Comparison of ENCODE assay signal across 1 cellular context in the genomic region with DNA sequence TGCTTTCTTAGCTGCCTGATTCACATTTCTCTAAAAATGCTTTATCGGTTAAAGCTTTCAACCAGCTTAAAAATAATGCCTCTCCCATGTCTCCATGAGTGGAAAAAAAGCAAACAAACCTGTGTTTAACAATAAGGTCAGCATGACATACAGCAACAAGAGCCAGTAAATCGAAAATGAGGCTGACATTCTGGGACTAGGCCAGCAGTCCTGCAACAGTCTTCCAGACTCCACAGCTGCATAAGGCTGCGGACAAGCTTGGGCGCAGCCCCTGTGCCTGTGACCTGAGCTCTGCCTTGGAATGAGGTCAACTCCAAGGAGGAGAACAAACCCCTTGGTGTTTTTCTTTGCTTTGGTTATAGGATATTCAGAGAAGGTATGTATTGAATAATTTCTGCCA.
TF ChIP-seq lines count a peak whose summit lies in the region.

No MANE protein-coding gene starts in this region.

TF ChIP-seq in GM23338, 12 proteins besides CTCF, POLR2A, EP300 and RAD21 (continued from another document):
- TF ChIP-seq, protein P1, sequence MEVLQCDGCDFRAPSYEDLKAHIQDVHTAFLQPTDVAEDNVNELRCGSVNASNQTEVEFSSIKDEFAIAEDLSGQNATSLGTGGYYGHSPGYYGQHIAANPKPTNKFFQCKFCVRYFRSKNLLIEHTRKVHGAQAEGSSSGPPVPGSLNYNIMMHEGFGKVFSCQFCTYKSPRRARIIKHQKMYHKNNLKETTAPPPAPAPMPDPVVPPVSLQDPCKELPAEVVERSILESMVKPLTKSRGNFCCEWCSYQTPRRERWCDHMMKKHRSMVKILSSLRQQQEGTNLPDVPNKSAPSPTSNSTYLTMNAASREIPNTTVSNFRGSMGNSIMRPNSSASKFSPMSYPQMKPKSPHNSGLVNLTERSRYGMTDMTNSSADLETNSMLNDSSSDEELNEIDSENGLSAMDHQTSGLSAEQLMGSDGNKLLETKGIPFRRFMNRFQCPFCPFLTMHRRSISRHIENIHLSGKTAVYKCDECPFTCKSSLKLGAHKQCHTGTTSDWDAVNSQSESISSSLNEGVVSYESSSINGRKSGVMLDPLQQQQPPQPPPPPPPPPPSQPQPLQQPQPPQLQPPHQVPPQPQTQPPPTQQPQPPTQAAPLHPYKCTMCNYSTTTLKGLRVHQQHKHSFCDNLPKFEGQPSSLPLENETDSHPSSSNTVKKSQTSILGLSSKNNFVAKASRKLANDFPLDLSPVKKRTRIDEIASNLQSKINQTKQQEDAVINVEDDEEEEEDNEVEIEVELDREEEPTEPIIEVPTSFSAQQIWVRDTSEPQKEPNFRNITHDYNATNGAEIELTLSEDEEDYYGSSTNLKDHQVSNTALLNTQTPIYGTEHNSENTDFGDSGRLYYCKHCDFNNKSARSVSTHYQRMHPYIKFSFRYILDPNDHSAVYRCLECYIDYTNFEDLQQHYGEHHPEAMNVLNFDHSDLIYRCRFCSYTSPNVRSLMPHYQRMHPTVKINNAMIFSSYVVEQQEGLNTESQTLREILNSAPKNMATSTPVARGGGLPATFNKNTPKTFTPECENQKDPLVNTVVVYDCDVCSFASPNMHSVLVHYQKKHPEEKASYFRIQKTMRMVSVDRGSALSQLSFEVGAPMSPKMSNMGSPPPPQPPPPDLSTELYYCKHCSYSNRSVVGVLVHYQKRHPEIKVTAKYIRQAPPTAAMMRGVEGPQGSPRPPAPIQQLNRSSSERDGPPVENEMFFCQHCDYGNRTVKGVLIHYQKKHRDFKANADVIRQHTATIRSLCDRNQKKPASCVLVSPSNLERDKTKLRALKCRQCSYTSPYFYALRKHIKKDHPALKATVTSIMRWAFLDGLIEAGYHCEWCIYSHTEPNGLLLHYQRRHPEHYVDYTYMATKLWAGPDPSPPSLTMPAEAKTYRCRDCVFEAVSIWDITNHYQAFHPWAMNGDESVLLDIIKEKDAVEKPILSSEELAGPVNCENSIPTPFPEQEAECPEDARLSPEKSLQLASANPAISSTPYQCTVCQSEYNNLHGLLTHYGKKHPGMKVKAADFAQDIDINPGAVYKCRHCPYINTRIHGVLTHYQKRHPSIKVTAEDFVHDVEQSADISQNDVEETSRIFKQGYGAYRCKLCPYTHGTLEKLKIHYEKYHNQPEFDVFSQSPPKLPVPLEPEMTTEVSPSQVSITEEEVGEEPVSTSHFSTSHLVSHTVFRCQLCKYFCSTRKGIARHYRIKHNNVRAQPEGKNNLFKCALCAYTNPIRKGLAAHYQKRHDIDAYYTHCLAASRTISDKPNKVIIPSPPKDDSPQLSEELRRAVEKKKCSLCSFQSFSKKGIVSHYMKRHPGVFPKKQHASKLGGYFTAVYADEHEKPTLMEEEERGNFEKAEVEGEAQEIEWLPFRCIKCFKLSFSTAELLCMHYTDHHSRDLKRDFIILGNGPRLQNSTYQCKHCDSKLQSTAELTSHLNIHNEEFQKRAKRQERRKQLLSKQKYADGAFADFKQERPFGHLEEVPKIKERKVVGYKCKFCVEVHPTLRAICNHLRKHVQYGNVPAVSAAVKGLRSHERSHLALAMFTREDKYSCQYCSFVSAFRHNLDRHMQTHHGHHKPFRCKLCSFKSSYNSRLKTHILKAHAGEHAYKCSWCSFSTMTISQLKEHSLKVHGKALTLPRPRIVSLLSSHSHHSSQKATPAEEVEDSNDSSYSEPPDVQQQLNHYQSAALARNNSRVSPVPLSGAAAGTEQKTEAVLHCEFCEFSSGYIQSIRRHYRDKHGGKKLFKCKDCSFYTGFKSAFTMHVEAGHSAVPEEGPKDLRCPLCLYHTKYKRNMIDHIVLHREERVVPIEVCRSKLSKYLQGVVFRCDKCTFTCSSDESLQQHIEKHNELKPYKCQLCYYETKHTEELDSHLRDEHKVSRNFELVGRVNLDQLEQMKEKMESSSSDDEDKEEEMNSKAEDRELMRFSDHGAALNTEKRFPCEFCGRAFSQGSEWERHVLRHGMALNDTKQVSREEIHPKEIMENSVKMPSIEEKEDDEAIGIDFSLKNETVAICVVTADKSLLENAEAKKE (CRISPR knock-in tag; IDR thresholded peaks at IDR 0.05): no peak
- TF ChIP-seq POLR2AphosphoS5 (IDR thresholded peaks at IDR 0.05; ENCODE audit: low read depth) (no peak), EZH2phosphoT487 (IDR thresholded peaks at IDR 0.05; ENCODE audit: unreplicated experiment) (no peak)
- TF ChIP-seq, protein P2, sequence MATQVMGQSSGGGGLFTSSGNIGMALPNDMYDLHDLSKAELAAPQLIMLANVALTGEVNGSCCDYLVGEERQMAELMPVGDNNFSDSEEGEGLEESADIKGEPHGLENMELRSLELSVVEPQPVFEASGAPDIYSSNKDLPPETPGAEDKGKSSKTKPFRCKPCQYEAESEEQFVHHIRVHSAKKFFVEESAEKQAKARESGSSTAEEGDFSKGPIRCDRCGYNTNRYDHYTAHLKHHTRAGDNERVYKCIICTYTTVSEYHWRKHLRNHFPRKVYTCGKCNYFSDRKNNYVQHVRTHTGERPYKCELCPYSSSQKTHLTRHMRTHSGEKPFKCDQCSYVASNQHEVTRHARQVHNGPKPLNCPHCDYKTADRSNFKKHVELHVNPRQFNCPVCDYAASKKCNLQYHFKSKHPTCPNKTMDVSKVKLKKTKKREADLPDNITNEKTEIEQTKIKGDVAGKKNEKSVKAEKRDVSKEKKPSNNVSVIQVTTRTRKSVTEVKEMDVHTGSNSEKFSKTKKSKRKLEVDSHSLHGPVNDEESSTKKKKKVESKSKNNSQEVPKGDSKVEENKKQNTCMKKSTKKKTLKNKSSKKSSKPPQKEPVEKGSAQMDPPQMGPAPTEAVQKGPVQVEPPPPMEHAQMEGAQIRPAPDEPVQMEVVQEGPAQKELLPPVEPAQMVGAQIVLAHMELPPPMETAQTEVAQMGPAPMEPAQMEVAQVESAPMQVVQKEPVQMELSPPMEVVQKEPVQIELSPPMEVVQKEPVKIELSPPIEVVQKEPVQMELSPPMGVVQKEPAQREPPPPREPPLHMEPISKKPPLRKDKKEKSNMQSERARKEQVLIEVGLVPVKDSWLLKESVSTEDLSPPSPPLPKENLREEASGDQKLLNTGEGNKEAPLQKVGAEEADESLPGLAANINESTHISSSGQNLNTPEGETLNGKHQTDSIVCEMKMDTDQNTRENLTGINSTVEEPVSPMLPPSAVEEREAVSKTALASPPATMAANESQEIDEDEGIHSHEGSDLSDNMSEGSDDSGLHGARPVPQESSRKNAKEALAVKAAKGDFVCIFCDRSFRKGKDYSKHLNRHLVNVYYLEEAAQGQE (IDR thresholded peaks at IDR 0.05; ENCODE audit: unreplicated experiment): no peak
